In genomic region chr11:87036756-87037449, GRCh38 we compare ENCODE assay signal across 7 cellular contexts. TPM values are rescaled to one million over a fixed set of nuclear protein-coding genes. Genes with fewer than 3 reads are reported as not detected.
DNase-seq lines count a peak whose midpoint lies in the region; ATAC-seq and TF ChIP-seq lines count a peak whose summit lies in the region.

No MANE protein-coding gene starts in this region.

- TF ChIP-seq CTCF in GM12865 (IDR thresholded peaks at IDR 0.05; ENCODE audit: insufficient read depth, low read depth, low read length, missing control alignments): no peak

- H3K27ac Mint-ChIP-seq in effector memory CD8-positive, alpha-beta T cell: peak overlapping the region; percentile 90 to 95
- H3K27ac Mint-ChIP-seq in naive thymus-derived CD8-positive, alpha-beta T cell: peak overlapping the region; percentile 20 to 98 (median 84)

- H3K4me3 ChIP-seq in GM12865 (ENCODE audit: low read depth, low read length): peak overlapping the region; percentile 99

- peak; percentile 1 for ATAC-seq in GM21825 (IDR thresholded peaks at IDR 0.05; ENCODE audit: unreplicated experiment)
- ATAC-seq in effector memory CD8-positive, alpha-beta T cell (replicated peaks): peak; percentile 1
- peak; percentile 11 to 14 for ATAC-seq in naive thymus-derived CD8-positive, alpha-beta T cell

- DNase-seq in GM12865 (ENCODE audit: low read depth) (peak; percentile 27), OCI-M2 (lab: John Stamatoyannopoulos, UW; ENCODE audit: unreplicated experiment) (peak; percentile 76), GM19240 (ENCODE audit: insufficient read length, low spot score) (no peak)
- DNase-seq in effector memory CD8-positive, alpha-beta T cell: peak in 1 of 3 experiments; percentile 7
- DNase-seq in naive thymus-derived CD8-positive, alpha-beta T cell: peak in 1 of 10 donors; percentile 56
- no peak for DNase-seq in stimulated activated CD4-positive, alpha-beta T cell treated with anti-CD3 and anti-CD28 coated beads, Interleukin-1b, Interleukin-23, amount 100 ng/mL, for 48 hours

- no peaks in the 10 kb centered on the region for H3K27me3 Mint-ChIP-seq in effector memory CD8-positive, alpha-beta T cell
- no peaks in the 10 kb centered on the region for H3K27me3 Mint-ChIP-seq in naive thymus-derived CD8-positive, alpha-beta T cell

- peaks cover 32 to 37% of the 10 kb centered on the region in 2 donors for H3K4me1 Mint-ChIP-seq in effector memory CD8-positive, alpha-beta T cell (ENCODE audit: low read depth in 2 of 2)
- peaks cover 20 to 56% (median 48%) of the 10 kb centered on the region in 4 donors for H3K4me1 Mint-ChIP-seq in naive thymus-derived CD8-positive, alpha-beta T cell

- no peaks in the 10 kb centered on the region for H3K9me3 Mint-ChIP-seq in effector memory CD8-positive, alpha-beta T cell
- H3K9me3 Mint-ChIP-seq in naive thymus-derived CD8-positive, alpha-beta T cell: no peaks in the 10 kb centered on the region

- no peaks in the 10 kb centered on the region for H3K36me3 Mint-ChIP-seq in effector memory CD8-positive, alpha-beta T cell (ENCODE audit: insufficient read depth)
- H3K36me3 Mint-ChIP-seq in naive thymus-derived CD8-positive, alpha-beta T cell: peaks cover 0 to 9% (median 2%) of the 10 kb centered on the region in 3 donors

- H3K4me3 Mint-ChIP-seq in effector memory CD8-positive, alpha-beta T cell: peak overlapping the region; percentile 91 to 96
- peak overlapping the region; percentile 93 to 100 (median 98) for H3K4me3 Mint-ChIP-seq in naive thymus-derived CD8-positive, alpha-beta T cell

- POLR2A ChIA-PET in naive thymus-derived CD8-positive, alpha-beta T cell (lab: Charles Lee): interaction anchor here (0.6 to 1.2 kb wide), 3 partner anchors 30 to 73 kb away, joined by 3 to 4 read pairs (median 4); no protein-coding TSS in a partner anchor

RNA-seq across cellular contexts. Expression of gene TMEM135, which starts 0.8 kb away (rescaled TPM):
- total RNA-seq in naive thymus-derived CD8-positive, alpha-beta T cell: 1 to 10 TPM; 8.7 to 9.2 TPM
- polyA plus RNA-seq in naive thymus-derived CD8-positive, alpha-beta T cell: 10 to 100 TPM in 1 of 3 donors, 1 to 10 TPM in 2; 5.4 to 20.4 (median 5.7) TPM

Comparison
In these comparisons a context has a peak if more than half of its experiments do, and no peak if none do; other contexts are left out.
1. DNase-seq: peak in GM12865 (single experiment) and OCI-M2 (single experiment); none in GM19240 (single experiment) and stimulated activated CD4-positive, alpha-beta T cell treated with anti-CD3 and anti-CD28 coated beads, Interleukin-1b, Interleukin-23, amount 100 ng/mL, for 48 hours (single experiment).
2. Peak in every context shown above with its lines, with median percentiles within 50 percentile points of each other: ATAC-seq.